In the genomic region with DNA sequence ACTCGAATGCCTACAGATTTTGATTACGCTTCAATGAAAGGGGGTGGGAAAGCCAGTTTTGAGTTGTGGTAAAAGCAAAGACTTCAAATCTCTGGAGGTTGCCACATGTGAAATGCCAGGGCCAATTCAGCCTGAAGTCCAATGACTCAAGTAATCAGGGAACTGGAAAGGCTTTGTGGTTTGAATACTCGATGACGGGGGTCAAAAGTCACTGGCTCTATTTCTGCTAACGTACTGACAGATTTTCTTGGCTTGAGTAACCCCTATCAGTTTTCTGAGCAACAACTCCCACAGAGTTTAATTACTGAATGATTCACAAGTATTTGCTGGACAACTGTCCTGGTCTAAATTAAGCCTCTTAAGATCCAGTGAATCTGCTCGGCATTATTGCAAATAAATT, we compare ENCODE assay signal across 11 cellular contexts.
DNase-seq lines count a peak whose midpoint lies in the region; ATAC-seq, FAIRE-seq and TF ChIP-seq lines count a peak whose summit lies in the region.
"Had no signal": no experiment of that assay in that cellular context is flagged by ENCODE, and none has a peak within 500 bp of the region (broad histone marks: within the 10 kb centered on the region; RNA-seq: fewer than 3 reads in every experiment).

No MANE protein-coding gene starts in this region.

- H3K9me3 ChIP-seq in testis = no peaks in the 10 kb centered on the region

- no peaks in the 10 kb centered on the region for H3K9me3 Mint-ChIP-seq in GM23338

- H2AFZ ChIP-seq in GM23338 = no peak overlapping the region

- TF ChIP-seq CTCF in GM23338 (conservative IDR thresholded peaks at IDR 0.05; ENCODE audit: low read depth in 2 of 2) (no peak), testis (IDR thresholded peaks at IDR 0.05) (no peak)

- peaks cover 24% of the 10 kb centered on the region for H3K4me1 Mint-ChIP-seq in GM23338

- 62 to 68% methylated on average over 6 of the region's 6 CpGs for WGBS in testis, 2 donors

- H3K36me3 Mint-ChIP-seq in GM23338 (ENCODE audit: low read depth) = no peaks in the 10 kb centered on the region

- TF ChIP-seq POLR2A in erythroblast (IDR thresholded peaks at IDR 0.05; ENCODE audit: low read length) (no peak), testis (IDR thresholded peaks at IDR 0.05) (no peak)

- FAIRE-seq in RCC 7860 (lab: Jason Lieb, UNC) = peak; percentile 100

- H3K4me2 ChIP-seq in GM23338 = no peak overlapping the region

- H3K4me3 ChIP-seq in GM23338 (no peak overlapping the region), testis (no peak overlapping the region)
- H3K4me3 ChIP-seq: dorsolateral prefrontal cortex had no signal

- H4K20me1 ChIP-seq in GM23338 (replicated peaks; ENCODE audit: insufficient read depth) = no peaks in the 10 kb centered on the region

- no peaks in the 10 kb centered on the region for H3F3A ChIP-seq in GM23338 (replicated peaks; ENCODE audit: low read depth)

- H3K27ac Mint-ChIP-seq in GM23338 = peak overlapping the region; percentile 46; the same call in 1 of the 2 replicates
- H3K27ac Mint-ChIP-seq: activated CD8-positive, alpha-beta T cell treated with anti-CD3 and anti-CD28 coated beads, Interleukin-2, amount 10 ng/mL, durations not matched to agents 7 days and 5 days had no signal

- H3K27me3 ChIP-seq in GM23338 (ENCODE audit: insufficient read depth) (no peaks in the 10 kb centered on the region), testis (no peaks in the 10 kb centered on the region)
- H3K27me3 ChIP-seq: dorsolateral prefrontal cortex had no signal

- H3K27me3 Mint-ChIP-seq in GM23338 (ENCODE audit: insufficient read depth, low read depth, poor library complexity) = no peaks in the 10 kb centered on the region

- H3K4me1 ChIP-seq in GM23338 (ENCODE audit: insufficient read depth) (peaks cover 13% of the 10 kb centered on the region), testis (no peaks in the 10 kb centered on the region)

- H3K9me2 ChIP-seq in GM23338 (ENCODE audit: insufficient read depth) = no peaks in the 10 kb centered on the region

- no peaks in the 10 kb centered on the region for H3K79me2 ChIP-seq in GM23338 (replicated peaks; ENCODE audit: insufficient read depth)

- DNase-seq in GM23338 (ENCODE audit: low spot score) = no peak
- DNase-seq in RCC 7860 (ENCODE audit: low spot score) = peak; percentile 96
- peak; percentile 11 for DNase-seq in foreskin melanocyte
- DNase-seq in sciatic nerve (ENCODE audit: low spot score) = no peak
- DNase-seq in erythroblast (lab: John Stamatoyannopoulos, UW) = no peak
- DNase-seq in SHP77 (lab: John Stamatoyannopoulos, UW) = no peak
- no peak for DNase-seq in GM19238 (ENCODE audit: insufficient read length, low spot score)
- no peak for DNase-seq in testis
- DNase-seq: activated CD8-positive, alpha-beta T cell treated with anti-CD3 and anti-CD28 coated beads, Interleukin-2, amount 10 ng/mL, durations not matched to agents 7 days and 5 days; dorsolateral prefrontal cortex; NCI-H526 treated with DMSO at 0.1 percent for 48 hours had no signal

- H3K27ac ChIP-seq in GM23338 (ENCODE audit: low read depth) (no peak overlapping the region), testis (no peak overlapping the region)
- H3K27ac ChIP-seq: dorsolateral prefrontal cortex had no signal

- H3K4me3 Mint-ChIP-seq in GM23338 = no peak overlapping the region
- H3K4me3 Mint-ChIP-seq: activated CD8-positive, alpha-beta T cell treated with anti-CD3 and anti-CD28 coated beads, Interleukin-2, amount 10 ng/mL, durations not matched to agents 7 days and 5 days had no signal

- ATAC-seq in GM23338 (no peak), sciatic nerve (peak; percentile 84)
- ATAC-seq: activated CD8-positive, alpha-beta T cell treated with anti-CD3 and anti-CD28 coated beads, Interleukin-2, amount 10 ng/mL, durations not matched to agents 7 days and 5 days had no signal

- intact Hi-C loops in sciatic nerve (cut with DNase I) (loop anchor here (10.0 kb wide), 1 partner anchor 1563 kb away; no protein-coding TSS in a partner anchor), testis (cut with DNase I; ENCODE audit: low total_unique reads) (no loop called here)

- H3K36me3 ChIP-seq in GM23338 (ENCODE audit: insufficient read depth) (no peaks in the 10 kb centered on the region), testis (ENCODE audit: low read depth, missing control alignments) (no peaks in the 10 kb centered on the region)

TF ChIP-seq in GM23338, 12 proteins besides CTCF, POLR2A, EP300 and RAD21 (continues in another document):
- TF ChIP-seq EZH2 (IDR thresholded peaks at IDR 0.05; ENCODE audit: low read depth, unreplicated experiment) = no peak
- TF ChIP-seq CREB1 (CRISPR knock-in tag; IDR thresholded peaks at IDR 0.05; ENCODE audit: low read depth) = no peak
- no peak for TF ChIP-seq ZNF331 (CRISPR knock-in tag; IDR thresholded peaks at IDR 0.05; ENCODE audit: low read depth)
- TF ChIP-seq, protein P1, sequence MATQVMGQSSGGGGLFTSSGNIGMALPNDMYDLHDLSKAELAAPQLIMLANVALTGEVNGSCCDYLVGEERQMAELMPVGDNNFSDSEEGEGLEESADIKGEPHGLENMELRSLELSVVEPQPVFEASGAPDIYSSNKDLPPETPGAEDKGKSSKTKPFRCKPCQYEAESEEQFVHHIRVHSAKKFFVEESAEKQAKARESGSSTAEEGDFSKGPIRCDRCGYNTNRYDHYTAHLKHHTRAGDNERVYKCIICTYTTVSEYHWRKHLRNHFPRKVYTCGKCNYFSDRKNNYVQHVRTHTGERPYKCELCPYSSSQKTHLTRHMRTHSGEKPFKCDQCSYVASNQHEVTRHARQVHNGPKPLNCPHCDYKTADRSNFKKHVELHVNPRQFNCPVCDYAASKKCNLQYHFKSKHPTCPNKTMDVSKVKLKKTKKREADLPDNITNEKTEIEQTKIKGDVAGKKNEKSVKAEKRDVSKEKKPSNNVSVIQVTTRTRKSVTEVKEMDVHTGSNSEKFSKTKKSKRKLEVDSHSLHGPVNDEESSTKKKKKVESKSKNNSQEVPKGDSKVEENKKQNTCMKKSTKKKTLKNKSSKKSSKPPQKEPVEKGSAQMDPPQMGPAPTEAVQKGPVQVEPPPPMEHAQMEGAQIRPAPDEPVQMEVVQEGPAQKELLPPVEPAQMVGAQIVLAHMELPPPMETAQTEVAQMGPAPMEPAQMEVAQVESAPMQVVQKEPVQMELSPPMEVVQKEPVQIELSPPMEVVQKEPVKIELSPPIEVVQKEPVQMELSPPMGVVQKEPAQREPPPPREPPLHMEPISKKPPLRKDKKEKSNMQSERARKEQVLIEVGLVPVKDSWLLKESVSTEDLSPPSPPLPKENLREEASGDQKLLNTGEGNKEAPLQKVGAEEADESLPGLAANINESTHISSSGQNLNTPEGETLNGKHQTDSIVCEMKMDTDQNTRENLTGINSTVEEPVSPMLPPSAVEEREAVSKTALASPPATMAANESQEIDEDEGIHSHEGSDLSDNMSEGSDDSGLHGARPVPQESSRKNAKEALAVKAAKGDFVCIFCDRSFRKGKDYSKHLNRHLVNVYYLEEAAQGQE (IDR thresholded peaks at IDR 0.05; ENCODE audit: unreplicated experiment) = no peak
- no peak for TF ChIP-seq STAT1 (IDR thresholded peaks at IDR 0.05; ENCODE audit: unreplicated experiment)
- no peak for TF ChIP-seq POLR2AphosphoS5 (IDR thresholded peaks at IDR 0.05; ENCODE audit: low read depth)
- no peak for TF ChIP-seq EZH2phosphoT487 (IDR thresholded peaks at IDR 0.05; ENCODE audit: unreplicated experiment)

Comparison
In these comparisons a context has a peak if more than half of its experiments do, and no peak if none do; other contexts are left out.
1. DNase-seq: peak in RCC 7860 (single experiment) and foreskin melanocyte (single experiment); none in GM23338 (single experiment), sciatic nerve (single experiment), erythroblast (0 of 2), SHP77 (0 of 2), GM19238 (single experiment) and testis (single experiment).